ENCODE assay signal across 1 cellular context in the genomic region with DNA sequence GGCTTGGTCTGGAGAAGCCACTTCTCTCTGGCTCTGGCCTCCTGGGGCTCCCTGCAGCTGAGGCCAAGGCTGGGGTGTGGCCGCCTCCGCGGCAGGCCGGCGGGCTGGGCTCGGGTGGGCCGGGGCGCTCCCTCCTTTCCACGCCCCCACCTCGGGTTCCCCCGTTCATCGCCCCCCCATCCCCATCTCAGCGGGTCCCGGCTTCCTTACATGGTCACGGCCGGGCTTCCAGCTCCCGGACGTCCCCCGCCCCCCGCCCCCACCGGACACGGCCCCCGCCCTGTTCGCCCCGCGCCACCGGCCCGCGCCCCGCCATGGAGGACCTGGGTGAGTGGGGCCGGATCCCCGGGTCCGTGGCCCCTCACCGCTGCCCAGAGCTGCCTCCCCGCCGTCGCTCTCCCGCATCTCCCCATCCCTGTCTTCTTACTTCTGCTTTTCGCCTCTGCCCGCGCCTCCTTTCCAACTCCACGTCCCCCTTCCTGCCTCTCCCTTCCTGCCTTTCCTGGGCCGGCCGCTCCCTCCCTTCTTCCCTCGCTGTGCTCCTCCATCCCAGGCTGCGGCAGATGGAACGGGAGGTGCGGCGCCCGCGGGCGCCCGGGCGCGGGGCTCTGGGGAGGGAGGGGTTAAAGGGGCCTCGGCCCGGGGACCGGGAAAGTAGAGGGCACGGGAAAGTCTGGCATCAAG.
TF ChIP-seq lines count a peak whose summit lies in the region.

A gene (plus strand): TSS at position 278 of the 684 bp plus-strand sequence. CDS start 37 bp downstream, at position 315.

TF ChIP-seq in HEK293, 187 proteins besides CTCF, POLR2A, EP300 and RAD21 (continued from another document and continues in another):
- TF ChIP-seq, protein P1, sequence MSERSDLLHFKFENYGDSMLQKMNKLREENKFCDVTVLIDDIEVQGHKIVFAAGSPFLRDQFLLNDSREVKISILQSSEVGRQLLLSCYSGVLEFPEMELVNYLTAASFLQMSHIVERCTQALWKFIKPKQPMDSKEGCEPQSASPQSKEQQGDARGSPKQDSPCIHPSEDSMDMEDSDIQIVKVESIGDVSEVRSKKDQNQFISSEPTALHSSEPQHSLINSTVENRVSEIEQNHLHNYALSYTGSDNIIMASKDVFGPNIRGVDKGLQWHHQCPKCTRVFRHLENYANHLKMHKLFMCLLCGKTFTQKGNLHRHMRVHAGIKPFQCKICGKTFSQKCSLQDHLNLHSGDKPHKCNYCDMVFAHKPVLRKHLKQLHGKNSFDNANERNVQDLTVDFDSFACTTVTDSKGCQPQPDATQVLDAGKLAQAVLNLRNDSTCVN (tag by site-specific recombination; optimal IDR thresholded peaks at IDR 0.05) = peak; percentile 71
- 0 out of 2 replicates have a peak, but pooled peaks have one; percentile 30 for TF ChIP-seq ZFHX2 (tag by site-specific recombination; conservative IDR thresholded peaks at IDR 0.05)
- no peak; the same call in 1 of the 2 replicates for TF ChIP-seq ZNF561 (tag by site-specific recombination; IDR thresholded peaks at IDR 0.05; ENCODE audit: borderline replicate concordance)
- TF ChIP-seq, protein P2, sequence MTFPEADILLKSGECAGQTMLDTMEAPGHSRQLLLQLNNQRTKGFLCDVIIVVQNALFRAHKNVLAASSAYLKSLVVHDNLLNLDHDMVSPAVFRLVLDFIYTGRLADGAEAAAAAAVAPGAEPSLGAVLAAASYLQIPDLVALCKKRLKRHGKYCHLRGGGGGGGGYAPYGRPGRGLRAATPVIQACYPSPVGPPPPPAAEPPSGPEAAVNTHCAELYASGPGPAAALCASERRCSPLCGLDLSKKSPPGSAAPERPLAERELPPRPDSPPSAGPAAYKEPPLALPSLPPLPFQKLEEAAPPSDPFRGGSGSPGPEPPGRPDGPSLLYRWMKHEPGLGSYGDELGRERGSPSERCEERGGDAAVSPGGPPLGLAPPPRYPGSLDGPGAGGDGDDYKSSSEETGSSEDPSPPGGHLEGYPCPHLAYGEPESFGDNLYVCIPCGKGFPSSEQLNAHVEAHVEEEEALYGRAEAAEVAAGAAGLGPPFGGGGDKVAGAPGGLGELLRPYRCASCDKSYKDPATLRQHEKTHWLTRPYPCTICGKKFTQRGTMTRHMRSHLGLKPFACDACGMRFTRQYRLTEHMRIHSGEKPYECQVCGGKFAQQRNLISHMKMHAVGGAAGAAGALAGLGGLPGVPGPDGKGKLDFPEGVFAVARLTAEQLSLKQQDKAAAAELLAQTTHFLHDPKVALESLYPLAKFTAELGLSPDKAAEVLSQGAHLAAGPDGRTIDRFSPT (tag by site-specific recombination; IDR thresholded peaks at IDR 0.05) = no peak
- TF ChIP-seq, protein P3, sequence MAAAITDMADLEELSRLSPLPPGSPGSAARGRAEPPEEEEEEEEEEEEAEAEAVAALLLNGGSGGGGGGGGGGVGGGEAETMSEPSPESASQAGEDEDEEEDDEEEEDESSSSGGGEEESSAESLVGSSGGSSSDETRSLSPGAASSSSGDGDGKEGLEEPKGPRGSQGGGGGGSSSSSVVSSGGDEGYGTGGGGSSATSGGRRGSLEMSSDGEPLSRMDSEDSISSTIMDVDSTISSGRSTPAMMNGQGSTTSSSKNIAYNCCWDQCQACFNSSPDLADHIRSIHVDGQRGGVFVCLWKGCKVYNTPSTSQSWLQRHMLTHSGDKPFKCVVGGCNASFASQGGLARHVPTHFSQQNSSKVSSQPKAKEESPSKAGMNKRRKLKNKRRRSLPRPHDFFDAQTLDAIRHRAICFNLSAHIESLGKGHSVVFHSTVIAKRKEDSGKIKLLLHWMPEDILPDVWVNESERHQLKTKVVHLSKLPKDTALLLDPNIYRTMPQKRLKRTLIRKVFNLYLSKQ (tag by site-specific recombination; IDR thresholded peaks at IDR 0.05; ENCODE audit: borderline replicate concordance) = no peak
- TF ChIP-seq ZNF16 (tag by site-specific recombination; IDR thresholded peaks at IDR 0.05; ENCODE audit: low read depth) = no peak
- TF ChIP-seq ZSCAN30 (tag by site-specific recombination; IDR thresholded peaks at IDR 0.05) = no peak
- no peak for TF ChIP-seq ZNF292 (tag by site-specific recombination; IDR thresholded peaks at IDR 0.05; ENCODE audit: borderline replicate concordance, low read depth)
- TF ChIP-seq, protein P4, sequence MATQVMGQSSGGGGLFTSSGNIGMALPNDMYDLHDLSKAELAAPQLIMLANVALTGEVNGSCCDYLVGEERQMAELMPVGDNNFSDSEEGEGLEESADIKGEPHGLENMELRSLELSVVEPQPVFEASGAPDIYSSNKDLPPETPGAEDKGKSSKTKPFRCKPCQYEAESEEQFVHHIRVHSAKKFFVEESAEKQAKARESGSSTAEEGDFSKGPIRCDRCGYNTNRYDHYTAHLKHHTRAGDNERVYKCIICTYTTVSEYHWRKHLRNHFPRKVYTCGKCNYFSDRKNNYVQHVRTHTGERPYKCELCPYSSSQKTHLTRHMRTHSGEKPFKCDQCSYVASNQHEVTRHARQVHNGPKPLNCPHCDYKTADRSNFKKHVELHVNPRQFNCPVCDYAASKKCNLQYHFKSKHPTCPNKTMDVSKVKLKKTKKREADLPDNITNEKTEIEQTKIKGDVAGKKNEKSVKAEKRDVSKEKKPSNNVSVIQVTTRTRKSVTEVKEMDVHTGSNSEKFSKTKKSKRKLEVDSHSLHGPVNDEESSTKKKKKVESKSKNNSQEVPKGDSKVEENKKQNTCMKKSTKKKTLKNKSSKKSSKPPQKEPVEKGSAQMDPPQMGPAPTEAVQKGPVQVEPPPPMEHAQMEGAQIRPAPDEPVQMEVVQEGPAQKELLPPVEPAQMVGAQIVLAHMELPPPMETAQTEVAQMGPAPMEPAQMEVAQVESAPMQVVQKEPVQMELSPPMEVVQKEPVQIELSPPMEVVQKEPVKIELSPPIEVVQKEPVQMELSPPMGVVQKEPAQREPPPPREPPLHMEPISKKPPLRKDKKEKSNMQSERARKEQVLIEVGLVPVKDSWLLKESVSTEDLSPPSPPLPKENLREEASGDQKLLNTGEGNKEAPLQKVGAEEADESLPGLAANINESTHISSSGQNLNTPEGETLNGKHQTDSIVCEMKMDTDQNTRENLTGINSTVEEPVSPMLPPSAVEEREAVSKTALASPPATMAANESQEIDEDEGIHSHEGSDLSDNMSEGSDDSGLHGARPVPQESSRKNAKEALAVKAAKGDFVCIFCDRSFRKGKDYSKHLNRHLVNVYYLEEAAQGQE (tag by site-specific recombination; IDR thresholded peaks at IDR 0.05) = no peak
- no peak for TF ChIP-seq ZBTB21 (tag by site-specific recombination; IDR thresholded peaks at IDR 0.05)
- TF ChIP-seq SP3 (tag by site-specific recombination; IDR thresholded peaks at IDR 0.05) = no peak; the same call in 1 of the 2 replicates
- TF ChIP-seq, protein P5, sequence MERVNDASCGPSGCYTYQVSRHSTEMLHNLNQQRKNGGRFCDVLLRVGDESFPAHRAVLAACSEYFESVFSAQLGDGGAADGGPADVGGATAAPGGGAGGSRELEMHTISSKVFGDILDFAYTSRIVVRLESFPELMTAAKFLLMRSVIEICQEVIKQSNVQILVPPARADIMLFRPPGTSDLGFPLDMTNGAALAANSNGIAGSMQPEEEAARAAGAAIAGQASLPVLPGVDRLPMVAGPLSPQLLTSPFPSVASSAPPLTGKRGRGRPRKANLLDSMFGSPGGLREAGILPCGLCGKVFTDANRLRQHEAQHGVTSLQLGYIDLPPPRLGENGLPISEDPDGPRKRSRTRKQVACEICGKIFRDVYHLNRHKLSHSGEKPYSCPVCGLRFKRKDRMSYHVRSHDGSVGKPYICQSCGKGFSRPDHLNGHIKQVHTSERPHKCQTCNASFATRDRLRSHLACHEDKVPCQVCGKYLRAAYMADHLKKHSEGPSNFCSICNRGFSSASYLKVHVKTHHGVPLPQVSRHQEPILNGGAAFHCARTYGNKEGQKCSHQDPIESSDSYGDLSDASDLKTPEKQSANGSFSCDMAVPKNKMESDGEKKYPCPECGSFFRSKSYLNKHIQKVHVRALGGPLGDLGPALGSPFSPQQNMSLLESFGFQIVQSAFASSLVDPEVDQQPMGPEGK (tag by site-specific recombination; IDR thresholded peaks at IDR 0.05) = peak; percentile 68
- no peak for TF ChIP-seq ZNF548 (tag by site-specific recombination; IDR thresholded peaks at IDR 0.05)
- 0 out of 2 replicates have a peak, but pooled peaks have one; percentile 38 for TF ChIP-seq ZNF600 (tag by site-specific recombination; IDR thresholded peaks at IDR 0.05)
- no peak for TF ChIP-seq MZF1 (tag by site-specific recombination; IDR thresholded peaks at IDR 0.05; ENCODE audit: borderline replicate concordance)
- no peak for TF ChIP-seq ZNF23 (tag by site-specific recombination; IDR thresholded peaks at IDR 0.05; ENCODE audit: borderline replicate concordance)
- peak; percentile 67 for TF ChIP-seq ZFP69B (tag by site-specific recombination; IDR thresholded peaks at IDR 0.05)
- TF ChIP-seq ZNF248 (tag by site-specific recombination; IDR thresholded peaks at IDR 0.05) = no peak
- TF ChIP-seq, protein P6, sequence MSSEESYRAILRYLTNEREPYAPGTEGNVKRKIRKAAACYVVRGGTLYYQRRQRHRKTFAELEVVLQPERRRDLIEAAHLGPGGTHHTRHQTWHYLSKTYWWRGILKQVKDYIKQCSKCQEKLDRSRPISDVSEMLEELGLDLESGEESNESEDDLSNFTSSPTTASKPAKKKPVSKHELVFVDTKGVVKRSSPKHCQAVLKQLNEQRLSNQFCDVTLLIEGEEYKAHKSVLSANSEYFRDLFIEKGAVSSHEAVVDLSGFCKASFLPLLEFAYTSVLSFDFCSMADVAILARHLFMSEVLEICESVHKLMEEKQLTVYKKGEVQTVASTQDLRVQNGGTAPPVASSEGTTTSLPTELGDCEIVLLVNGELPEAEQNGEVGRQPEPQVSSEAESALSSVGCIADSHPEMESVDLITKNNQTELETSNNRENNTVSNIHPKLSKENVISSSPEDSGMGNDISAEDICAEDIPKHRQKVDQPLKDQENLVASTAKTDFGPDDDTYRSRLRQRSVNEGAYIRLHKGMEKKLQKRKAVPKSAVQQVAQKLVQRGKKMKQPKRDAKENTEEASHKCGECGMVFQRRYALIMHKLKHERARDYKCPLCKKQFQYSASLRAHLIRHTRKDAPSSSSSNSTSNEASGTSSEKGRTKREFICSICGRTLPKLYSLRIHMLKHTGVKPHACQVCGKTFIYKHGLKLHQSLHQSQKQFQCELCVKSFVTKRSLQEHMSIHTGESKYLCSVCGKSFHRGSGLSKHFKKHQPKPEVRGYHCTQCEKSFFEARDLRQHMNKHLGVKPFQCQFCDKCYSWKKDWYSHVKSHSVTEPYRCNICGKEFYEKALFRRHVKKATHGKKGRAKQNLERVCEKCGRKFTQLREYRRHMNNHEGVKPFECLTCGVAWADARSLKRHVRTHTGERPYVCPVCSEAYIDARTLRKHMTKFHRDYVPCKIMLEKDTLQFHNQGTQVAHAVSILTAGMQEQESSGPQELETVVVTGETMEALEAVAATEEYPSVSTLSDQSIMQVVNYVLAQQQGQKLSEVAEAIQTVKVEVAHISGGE (tag by site-specific recombination; conservative IDR thresholded peaks at IDR 0.05; ENCODE audit: low read depth) = peak; percentile 31; the same call in 1 of the 2 replicates
- peak; percentile 81 for TF ChIP-seq KLF1 (tag by site-specific recombination; IDR thresholded peaks at IDR 0.05)
- TF ChIP-seq ZNF221 (tag by site-specific recombination; IDR thresholded peaks at IDR 0.05; ENCODE audit: borderline replicate concordance) = no peak
- TF ChIP-seq, protein P7, sequence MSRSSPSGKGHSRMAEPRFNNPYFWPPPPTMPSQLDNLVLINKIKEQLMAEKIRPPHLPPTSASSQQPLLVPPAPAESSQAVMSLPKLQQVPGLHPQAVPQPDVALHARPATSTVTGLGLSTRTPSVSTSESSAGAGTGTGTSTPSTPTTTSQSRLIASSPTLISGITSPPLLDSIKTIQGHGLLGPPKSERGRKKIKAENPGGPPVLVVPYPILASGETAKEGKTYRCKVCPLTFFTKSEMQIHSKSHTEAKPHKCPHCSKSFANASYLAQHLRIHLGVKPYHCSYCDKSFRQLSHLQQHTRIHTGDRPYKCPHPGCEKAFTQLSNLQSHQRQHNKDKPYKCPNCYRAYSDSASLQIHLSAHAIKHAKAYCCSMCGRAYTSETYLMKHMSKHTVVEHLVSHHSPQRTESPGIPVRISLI (tag by site-specific recombination; IDR thresholded peaks at IDR 0.05) = no peak
- no peak for TF ChIP-seq ZNF155 (tag by site-specific recombination; IDR thresholded peaks at IDR 0.05)
- TF ChIP-seq WT1 (tag by site-specific recombination; IDR thresholded peaks at IDR 0.05) = no peak
- no peak for TF ChIP-seq ZNF776 (tag by site-specific recombination; IDR thresholded peaks at IDR 0.05; ENCODE audit: borderline replicate concordance)
- TF ChIP-seq ZNF785 (tag by site-specific recombination; IDR thresholded peaks at IDR 0.05) = no peak
- TF ChIP-seq, protein P8, sequence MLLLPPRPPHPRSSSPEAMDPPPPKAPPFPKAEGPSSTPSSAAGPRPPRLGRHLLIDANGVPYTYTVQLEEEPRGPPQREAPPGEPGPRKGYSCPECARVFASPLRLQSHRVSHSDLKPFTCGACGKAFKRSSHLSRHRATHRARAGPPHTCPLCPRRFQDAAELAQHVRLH (tag by site-specific recombination; IDR thresholded peaks at IDR 0.05) = no peak
- no peak for TF ChIP-seq ZNF529 (tag by site-specific recombination; IDR thresholded peaks at IDR 0.05; ENCODE audit: insufficient replicate concordance)
- peak; percentile 81 for TF ChIP-seq KLF8 (tag by site-specific recombination; IDR thresholded peaks at IDR 0.05)
- TF ChIP-seq ZNF521 (tag by site-specific recombination; IDR thresholded peaks at IDR 0.05) = no peak
- no peak for TF ChIP-seq ZNF514 (tag by site-specific recombination; IDR thresholded peaks at IDR 0.05)
- peak; percentile 93 for TF ChIP-seq ZNF223 (tag by site-specific recombination; IDR thresholded peaks at IDR 0.05)
- TF ChIP-seq ZNF830 (tag by site-specific recombination; IDR thresholded peaks at IDR 0.05; ENCODE audit: low read depth) = no peak
- TF ChIP-seq ZNF621 (tag by site-specific recombination; IDR thresholded peaks at IDR 0.05) = no peak
- TF ChIP-seq ZNF707 (tag by site-specific recombination; IDR thresholded peaks at IDR 0.05) = no peak
- TF ChIP-seq, protein P9, sequence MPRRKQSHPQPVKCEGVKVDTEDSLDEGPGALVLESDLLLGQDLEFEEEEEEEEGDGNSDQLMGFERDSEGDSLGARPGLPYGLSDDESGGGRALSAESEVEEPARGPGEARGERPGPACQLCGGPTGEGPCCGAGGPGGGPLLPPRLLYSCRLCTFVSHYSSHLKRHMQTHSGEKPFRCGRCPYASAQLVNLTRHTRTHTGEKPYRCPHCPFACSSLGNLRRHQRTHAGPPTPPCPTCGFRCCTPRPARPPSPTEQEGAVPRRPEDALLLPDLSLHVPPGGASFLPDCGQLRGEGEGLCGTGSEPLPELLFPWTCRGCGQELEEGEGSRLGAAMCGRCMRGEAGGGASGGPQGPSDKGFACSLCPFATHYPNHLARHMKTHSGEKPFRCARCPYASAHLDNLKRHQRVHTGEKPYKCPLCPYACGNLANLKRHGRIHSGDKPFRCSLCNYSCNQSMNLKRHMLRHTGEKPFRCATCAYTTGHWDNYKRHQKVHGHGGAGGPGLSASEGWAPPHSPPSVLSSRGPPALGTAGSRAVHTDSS (tag by site-specific recombination; IDR thresholded peaks at IDR 0.05) = no peak
- TF ChIP-seq ZNF112 (tag by site-specific recombination; IDR thresholded peaks at IDR 0.05) = no peak
- no peak for TF ChIP-seq ZNF792 (tag by site-specific recombination; IDR thresholded peaks at IDR 0.05)
- no peak for TF ChIP-seq ZNF341 (tag by site-specific recombination; IDR thresholded peaks at IDR 0.05; ENCODE audit: low read depth)
- TF ChIP-seq ZBTB8A (tag by site-specific recombination; IDR thresholded peaks at IDR 0.05) = peak; percentile 94
